In genomic region chr6:26514984-26515383, GRCh38 we compare ENCODE assay signal across 1 cellular context.
A peak's percentile ranks its signal among the peaks of the same experiment; 100 is the strongest.
TF ChIP-seq lines count a peak whose summit lies in the region.

No MANE protein-coding gene starts in this region.

TF ChIP-seq in HepG2, 621 proteins besides CTCF, POLR2A, EP300 and RAD21 (continued from another document and continues in another):
- no peak for TF ChIP-seq POGK (CRISPR knock-in tag; conservative IDR thresholded peaks at IDR 0.05)
- TF ChIP-seq ZNF772 (CRISPR knock-in tag; IDR thresholded peaks at IDR 0.05), result no peak
- no peak for TF ChIP-seq ZNF124 (CRISPR knock-in tag; IDR thresholded peaks at IDR 0.05)
- TF ChIP-seq ZC3H4 (CRISPR knock-in tag; IDR thresholded peaks at IDR 0.05; ENCODE audit: borderline replicate concordance), result no peak
- peak; percentile 69 for TF ChIP-seq ZNF614 (CRISPR knock-in tag; IDR thresholded peaks at IDR 0.05; ENCODE audit: borderline replicate concordance)
- no peak for TF ChIP-seq ATF6 (CRISPR knock-in tag; conservative IDR thresholded peaks at IDR 0.05)
- no peak for TF ChIP-seq ZNF432 (CRISPR knock-in tag; IDR thresholded peaks at IDR 0.05; ENCODE audit: borderline replicate concordance)
- no peak for TF ChIP-seq CERS6 (CRISPR knock-in tag; IDR thresholded peaks at IDR 0.05)
- TF ChIP-seq ZBTB1 (CRISPR knock-in tag; IDR thresholded peaks at IDR 0.05; ENCODE audit: borderline replicate concordance), result no peak
- TF ChIP-seq MEIS2 (CRISPR knock-in tag; IDR thresholded peaks at IDR 0.05), result no peak
- no peak; the same call in 1 of the 2 replicates for TF ChIP-seq PITX1 (CRISPR knock-in tag; IDR thresholded peaks at IDR 0.05)
- TF ChIP-seq KLF13 (CRISPR knock-in tag; IDR thresholded peaks at IDR 0.05), result no peak
- no peak for TF ChIP-seq HNRNPUL1 (IDR thresholded peaks at IDR 0.05; ENCODE audit: low read depth, low read length)
- TF ChIP-seq TBL1XR1 (IDR thresholded peaks at IDR 0.05; ENCODE audit: borderline replicate concordance, low read length, partially characterized antibody), result no peak
- peak; percentile 72; the same call in 1 of the 2 replicates for TF ChIP-seq ZSCAN9 (CRISPR knock-in tag; IDR thresholded peaks at IDR 0.05; ENCODE audit: borderline replicate concordance)
- no peak for TF ChIP-seq ATM (IDR thresholded peaks at IDR 0.05; ENCODE audit: borderline replicate concordance)
- no peak for TF ChIP-seq ZNF101 (CRISPR knock-in tag; IDR thresholded peaks at IDR 0.05; ENCODE audit: borderline replicate concordance, low read depth)
- no peak for TF ChIP-seq MLXIP (CRISPR knock-in tag; IDR thresholded peaks at IDR 0.05; ENCODE audit: borderline replicate concordance)
- TF ChIP-seq HOXA3 (CRISPR knock-in tag; IDR thresholded peaks at IDR 0.05), result peak; percentile 86
- TF ChIP-seq ZKSCAN8 (CRISPR knock-in tag; IDR thresholded peaks at IDR 0.05; ENCODE audit: borderline replicate concordance), result no peak
- no peak for TF ChIP-seq TRIM22 (IDR thresholded peaks at IDR 0.05)
- no peak for TF ChIP-seq MYPOP (CRISPR knock-in tag; IDR thresholded peaks at IDR 0.05)
- TF ChIP-seq ETS1 (CRISPR knock-in tag; IDR thresholded peaks at IDR 0.05), result no peak
- TF ChIP-seq HOXA5 (CRISPR knock-in tag; IDR thresholded peaks at IDR 0.05), result 0 out of 2 replicates have a peak, but pooled peaks have one; percentile 28
- no peak for TF ChIP-seq ZNF234 (CRISPR knock-in tag; conservative IDR thresholded peaks at IDR 0.05)
- no peak for TF ChIP-seq ZBTB46 (CRISPR knock-in tag; IDR thresholded peaks at IDR 0.05; ENCODE audit: borderline replicate concordance)
- peak; percentile 89 for TF ChIP-seq POGZ (CRISPR knock-in tag; IDR thresholded peaks at IDR 0.05)
- no peak for TF ChIP-seq TFDP1 (CRISPR knock-in tag; IDR thresholded peaks at IDR 0.05; ENCODE audit: borderline replicate concordance)
- no peak for TF ChIP-seq ELK4 (CRISPR knock-in tag; IDR thresholded peaks at IDR 0.05; ENCODE audit: borderline replicate concordance)
- TF ChIP-seq ZFP36 (IDR thresholded peaks at IDR 0.05; ENCODE audit: borderline replicate concordance, low read depth, low read length, partially characterized antibody), result no peak
- no peak for TF ChIP-seq ZBTB44 (CRISPR knock-in tag; IDR thresholded peaks at IDR 0.05)
- no peak for TF ChIP-seq ZBTB43 (CRISPR knock-in tag; conservative IDR thresholded peaks at IDR 0.05)
- TF ChIP-seq ZNF879 (CRISPR knock-in tag; IDR thresholded peaks at IDR 0.05), result no peak
- peak; percentile 79 for TF ChIP-seq PPARG (CRISPR knock-in tag; conservative IDR thresholded peaks at IDR 0.05)
- TF ChIP-seq TSC22D2 (CRISPR knock-in tag; IDR thresholded peaks at IDR 0.05; ENCODE audit: borderline replicate concordance), result no peak; the same call in 1 of the 2 replicates
- TF ChIP-seq ZNF136 (CRISPR knock-in tag; IDR thresholded peaks at IDR 0.05; ENCODE audit: low read depth), result no peak
- no peak for TF ChIP-seq ARNT (IDR thresholded peaks at IDR 0.05)
- TF ChIP-seq ZNF3 (CRISPR knock-in tag; IDR thresholded peaks at IDR 0.05), result no peak
- TF ChIP-seq HNRNPH1 (optimal IDR thresholded peaks at IDR 0.05; ENCODE audit: low read depth, low read length), result no peak
- TF ChIP-seq HNF4A (CRISPR knock-in tag; IDR thresholded peaks at IDR 0.05), result peak; percentile 95
- TF ChIP-seq ZNF589 (CRISPR knock-in tag; conservative IDR thresholded peaks at IDR 0.05), result no peak
- TF ChIP-seq ZBTB7B (CRISPR knock-in tag; IDR thresholded peaks at IDR 0.05), result no peak
- no peak for TF ChIP-seq ZNF674 (CRISPR knock-in tag; IDR thresholded peaks at IDR 0.05; ENCODE audit: low read depth)
